27 cellular contexts compared by ENCODE assay signal in the genomic region with DNA sequence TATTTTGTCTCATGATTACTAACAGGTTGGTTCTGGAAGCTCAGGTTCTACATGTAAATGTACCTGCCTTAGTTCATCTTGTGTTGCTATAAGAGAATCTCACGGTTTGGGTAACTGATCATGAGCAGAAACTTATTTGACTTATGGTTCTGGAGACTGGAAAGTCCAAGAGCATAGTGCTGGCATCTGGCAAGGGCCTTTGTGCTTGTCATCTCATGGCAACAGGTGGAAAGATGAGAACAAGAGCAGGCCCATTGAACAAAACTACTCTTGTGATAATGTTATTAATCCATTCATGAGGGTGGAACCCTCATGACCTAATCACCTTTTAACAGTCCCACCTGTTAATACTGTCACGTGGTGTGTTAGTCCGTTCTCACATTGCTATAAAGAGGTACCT.
"Had no signal": no experiment of that assay in that cellular context is flagged by ENCODE, and none has a peak within 500 bp of the region (broad histone marks: within the 10 kb centered on the region; RNA-seq: fewer than 3 reads in every experiment).

No MANE protein-coding gene starts in this region.

- H3K27ac ChIP-seq: stomach, suprapubic skin, testis, thoracic aorta, thyroid gland, tibial artery, tibial nerve, transverse colon, upper lobe of left lung, upper lobe of right lung, uterus, vagina had no signal

- H3K4me1 ChIP-seq: stomach, suprapubic skin, testis, thyroid gland, tibial artery, tibial nerve, transverse colon, upper lobe of left lung, upper lobe of right lung, uterus, vagina had no signal

- H3K27me3 ChIP-seq: stomach, suprapubic skin, testis, thyroid gland, tibial artery, tibial nerve, transverse colon, upper lobe of left lung, upper lobe of right lung, uterus, vagina had no signal

- ATAC-seq: stimulated activated effector memory CD8-positive, alpha-beta T cell treated with anti-CD3 and anti-CD28 coated beads, Interleukin-12 subunit alpha, Interleukin-12 subunit beta, amount 100 ng/mL, for 72 hours; stimulated activated memory B cell treated with anti-CD40 and anti-IgM and Interleukin-4, amounts not matched to agents 10 μg/mL and 1 μg/mL and 100 μg/mL, for 72 hours; stimulated activated naive B cell treated with anti-CD40 and anti-IgM and Interleukin-4, amounts not matched to agents 10 μg/mL and 1 μg/mL and 100 μg/mL, for 72 hours; stimulated activated naive CD8-positive, alpha-beta T cell treated with anti-CD3 and anti-CD28 coated beads, Interleukin-15, amount 100 ng/mL, for 72 hours; stimulated activated naive CD8-positive, alpha-beta T cell treated with anti-CD3 and anti-CD28 coated beads, Interleukin-15, Interleukin-2, amounts not matched to agents 100 U/mL and 50 U/mL, for 24 hours; upper lobe of right lung had no signal

- H3K36me3 ChIP-seq: suprapubic skin, thyroid gland, transverse colon, upper lobe of left lung, upper lobe of right lung, uterus, vagina had no signal

- DNase-seq: stimulated activated CD4-positive, alpha-beta T cell treated with anti-CD3 and anti-CD28 coated beads, Interleukin-2, amount 100 ng/mL, for 48 hours; stimulated activated CD4-positive, alpha-beta T cell treated with anti-CD3 and anti-CD28 coated beads, Interleukin-4, amount 100 ng/mL, for 1 hour; stimulated activated CD4-positive, alpha-beta T cell treated with anti-CD3 and anti-CD28 coated beads, Interleukin-4, amount 100 ng/mL, for 24 hours; stimulated activated CD4-positive, alpha-beta T cell treated with anti-CD3 and anti-CD28 coated beads, Interleukin-4, amount 100 ng/mL, for 4 hours; stimulated activated CD8-positive, alpha-beta memory T cell treated with anti-CD3 and anti-CD28 coated beads, Interleukin-4, amount 100 ng/mL, for 48 hours; stimulated activated naive B cell treated with anti-CD40 and anti-IgM and Interleukin-4, amounts not matched to agents 10 μg/mL and 1 μg/mL and 100 μg/mL, for 72 hours; stimulated activated naive CD4-positive, alpha-beta T cell; stimulated activated naive CD4-positive, alpha-beta T cell treated with Interleukin-2 at 50 U/mL for 16 hours; stimulated activated naive CD8-positive, alpha-beta T cell treated with anti-CD3 and anti-CD28 coated beads, Interleukin-15, amount 100 ng/mL, for 72 hours; stimulated activated naive CD8-positive, alpha-beta T cell treated with anti-CD3 and anti-CD28 coated beads, Interleukin-15, Interleukin-2, amounts not matched to agents 100 U/mL and 50 U/mL, for 24 hours; stomach; substantia nigra; testis; thyroid gland; tibial artery; transverse colon; trophoblast cell; upper lobe of left lung; upper lobe of right lung; uterus had no signal

- H3K9me3 ChIP-seq: suprapubic skin, testis, thoracic aorta, thyroid gland, upper lobe of right lung, uterus had no signal

- H3K4me3 ChIP-seq: stomach, suprapubic skin, testis, thoracic aorta, thyroid gland, tibial artery, tibial nerve, transverse colon, upper lobe of left lung, upper lobe of right lung, uterus, vagina had no signal

- FAIRE-seq: urothelium cell line had no signal
